ENCODE assay signal across 10 cellular contexts in genomic region chr20:49320460-49320859, GRCh38. TPM values are rescaled to one million over a fixed set of nuclear protein-coding genes. Genes with fewer than 3 reads are reported as not detected.
DNase-seq lines count a peak whose midpoint lies in the region; ATAC-seq and TF ChIP-seq lines count a peak whose summit lies in the region.
"Had no signal": no experiment of that assay in that cellular context is flagged by ENCODE, and none has a peak within 500 bp of the region (broad histone marks: within the 10 kb centered on the region; RNA-seq: fewer than 3 reads in every experiment).

No MANE protein-coding gene starts in this region.

- H3K36me3 ChIP-seq in Caco-2 (ENCODE audit: control insufficient read depth, insufficient read depth, low read length) (no peaks in the 10 kb centered on the region), adrenal gland (replicated peaks in 1 of 2) (no peaks in the 10 kb centered on the region), mucosa of descending colon (ENCODE audit: low read depth) (no peaks in the 10 kb centered on the region)

- H3K9me3 Mint-ChIP-seq in Caco-2 (ENCODE audit: unreplicated experiment), result no peaks in the 10 kb centered on the region
- H3K9me3 Mint-ChIP-seq: memory B cell had no signal

- H3K27me3 ChIP-seq in Caco-2 (replicated peaks; ENCODE audit: control insufficient read depth, insufficient read depth, low read length), result peaks cover 2% of the 10 kb centered on the region; the same call in 1 of the 2 replicates
- peaks cover 25% of the 10 kb centered on the region for H3K27me3 ChIP-seq in adrenal gland

- no peak overlapping the region for H3K27ac Mint-ChIP-seq in Caco-2 (ENCODE audit: unreplicated experiment)
- H3K27ac Mint-ChIP-seq: activated CD8-positive, alpha-beta T cell treated with anti-CD3 and anti-CD28 coated beads, Interleukin-2, amount 10 ng/mL, durations not matched to agents 7 days and 5 days; memory B cell had no signal

- no peak overlapping the region for H3K27ac ChIP-seq in adrenal gland

- H3K9me3 ChIP-seq in Caco-2, result no peaks in the 10 kb centered on the region
- no peaks in the 10 kb centered on the region for H3K9me3 ChIP-seq in adrenal gland (replicated peaks in 1 of 3)
- H3K9me3 ChIP-seq in mucosa of descending colon, result no peaks in the 10 kb centered on the region

- DNase-seq in Caco-2 (peak; percentile 86 to 87), HuH-7.5 (ENCODE audit: low spot score) (peak; percentile 53), adrenal gland (peak in 1 of 7 donors; percentile 24), left colon (no peak), mucosa of descending colon (no peak), DMS153 treated with DMSO at 0.1 percent for 48 hours (lab: John Stamatoyannopoulos, UW; ENCODE audit: unreplicated experiment) (no peak)
- DNase-seq: activated CD8-positive, alpha-beta T cell treated with anti-CD3 and anti-CD28 coated beads, Interleukin-2, amount 10 ng/mL, durations not matched to agents 7 days and 5 days had no signal

- ATAC-seq in left colon (peak; percentile 40), mucosa of descending colon (no peak), GM19023 (IDR thresholded peaks at IDR 0.05; ENCODE audit: unreplicated experiment) (no peak), GM21723 (IDR thresholded peaks at IDR 0.05; ENCODE audit: unreplicated experiment) (no peak)
- ATAC-seq: activated CD8-positive, alpha-beta T cell treated with anti-CD3 and anti-CD28 coated beads, Interleukin-2, amount 10 ng/mL, durations not matched to agents 7 days and 5 days had no signal

- H3K4me3 Mint-ChIP-seq in Caco-2 (ENCODE audit: unreplicated experiment), result no peak overlapping the region
- H3K4me3 Mint-ChIP-seq: activated CD8-positive, alpha-beta T cell treated with anti-CD3 and anti-CD28 coated beads, Interleukin-2, amount 10 ng/mL, durations not matched to agents 7 days and 5 days; memory B cell had no signal

- TF ChIP-seq POLR2A in adrenal gland (IDR thresholded peaks at IDR 0.05), result no peak

- no peaks in the 10 kb centered on the region for H3K4me1 Mint-ChIP-seq in Caco-2 (ENCODE audit: low read depth, unreplicated experiment)

- H3K36me3 Mint-ChIP-seq in Caco-2 (ENCODE audit: insufficient read depth, unreplicated experiment), result no peaks in the 10 kb centered on the region
- H3K36me3 Mint-ChIP-seq: memory B cell had no signal

- H3K4me3 ChIP-seq in Caco-2 (ENCODE audit: low read depth, low read length), result no peak overlapping the region
- H3K4me3 ChIP-seq in adrenal gland, result no peak overlapping the region
- H3K4me3 ChIP-seq in mucosa of descending colon, result no peak overlapping the region

- BruUV-seq in Caco-2 (replicated peaks; lab: Mats Ljungman, UMichigan), result no TSS peak

- H3K4me1 ChIP-seq in Caco-2, result no peaks in the 10 kb centered on the region
- peaks cover 0 to 12% of the 10 kb centered on the region in 2 donors for H3K4me1 ChIP-seq in adrenal gland (replicated peaks in 1 of 2)
- H3K4me1 ChIP-seq in mucosa of descending colon (ENCODE audit: low read depth), result no peaks in the 10 kb centered on the region

- peak; percentile 78 to 87 for TF ChIP-seq CTCF in Caco-2 (IDR thresholded peaks at IDR 0.05; ENCODE audit: insufficient read depth in 1 of 2, low read depth in 1 of 2, low read length in 1 of 2, severe bottlenecking in 1 of 2, unreplicated experiment in 1 of 2)
- peak in 4 of 6 experiments; percentile 21 to 46 (median 26) for TF ChIP-seq CTCF in adrenal gland (IDR thresholded peaks at IDR 0.05)
- no peak for TF ChIP-seq CTCF in mucosa of descending colon (IDR thresholded peaks at IDR 0.05)

- 0 to 7% (median 0%) methylated on average over 1 of the region's 1 CpG for WGBS in adrenal gland, 4 donors

- POLR2A ChIA-PET in Caco-2 (lab: Charles Lee), result interaction anchor here (0.6 to 1.6 kb wide), 8 partner anchors 16 to 459 kb away, joined by 3 to 16 read pairs (median 3); partner anchors contain the start of genes DDX27 and ZNFX1

- intact Hi-C loops in Caco-2 (cut with micrococcal nuclease; ENCODE audit: unreplicated experiment), result loop anchor here (1.0 to 2.0 kb wide), 3 partner anchors 30 to 187 kb away; partner anchors contain the start of gene ZNFX1
- intact Hi-C loops in adrenal gland (cut with DNase I), result loop anchor here in 1 of 2 donors (10.0 kb wide), 1 partner anchor 76 kb away; no protein-coding TSS in a partner anchor
- intact Hi-C loops in left colon (cut with DNase I, micrococcal nuclease), result no loop called here
- intact Hi-C loops in mucosa of descending colon (cut with DNase I, micrococcal nuclease), result loop anchor here in 1 of 2 donors (10.0 kb wide), 1 partner anchor 284 kb away; no protein-coding TSS in a partner anchor

- H3K27me3 Mint-ChIP-seq in Caco-2 (ENCODE audit: insufficient read depth, unreplicated experiment), result peaks cover 13% of the 10 kb centered on the region

- CTCF ChIA-PET in Caco-2 (lab: Charles Lee), result interaction anchor here (0.6 to 2.1 kb wide), 41 partner anchors 10 to 596 kb away, joined by 3 to 101 read pairs (median 4); partner anchors contain the start of genes DDX27 and ZNFX1

RNA-seq across cellular contexts. Expression of gene ZNFX1, which starts 42.6 kb away (rescaled TPM):
- total RNA-seq in Caco-2 (2022) (34.0 and 34.7 TPM in 2 replicates), adrenal gland (10 to 100 TPM; 21.2 to 39.6 (median 31.5) TPM), left colon (10 to 100 TPM; 28.5 to 29.8 TPM), mucosa of descending colon (10 to 100 TPM; 33.6 to 36.4 (median 35.5) TPM)
- polyA plus RNA-seq in adrenal gland, result 10 to 100 TPM; 10.7 to 21.9 (median 10.7) TPM

Comparison
In these comparisons a context has a peak if more than half of its experiments do, and no peak if none do; other contexts are left out.
1. DNase-seq: peak in Caco-2 (2 of 2) and HuH-7.5 (single experiment); none in left colon (0 of 2), mucosa of descending colon (0 of 3) and DMS153 treated with DMSO at 0.1 percent for 48 hours (single experiment).